ENCODE assay signal across 1 cellular context in genomic region chr12:24854908-24855307, GRCh38.
TF ChIP-seq lines count a peak whose summit lies in the region.

No MANE protein-coding gene starts in this region.

TF ChIP-seq in IMR-90, 13 proteins besides CTCF, POLR2A, EP300 and RAD21:
- TF ChIP-seq, protein P1, sequence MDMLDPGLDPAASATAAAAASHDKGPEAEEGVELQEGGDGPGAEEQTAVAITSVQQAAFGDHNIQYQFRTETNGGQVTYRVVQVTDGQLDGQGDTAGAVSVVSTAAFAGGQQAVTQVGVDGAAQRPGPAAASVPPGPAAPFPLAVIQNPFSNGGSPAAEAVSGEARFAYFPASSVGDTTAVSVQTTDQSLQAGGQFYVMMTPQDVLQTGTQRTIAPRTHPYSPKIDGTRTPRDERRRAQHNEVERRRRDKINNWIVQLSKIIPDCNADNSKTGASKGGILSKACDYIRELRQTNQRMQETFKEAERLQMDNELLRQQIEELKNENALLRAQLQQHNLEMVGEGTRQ (IDR thresholded peaks at IDR 0.05; ENCODE audit: low read depth, low read length), result no peak
- TF ChIP-seq CEBPB (IDR thresholded peaks at IDR 0.05; ENCODE audit: low read depth, low read length), result no peak
- TF ChIP-seq RFX5 (IDR thresholded peaks at IDR 0.05; ENCODE audit: low read depth, low read length), result no peak
- no peak for TF ChIP-seq MAZ (IDR thresholded peaks at IDR 0.05; ENCODE audit: borderline replicate concordance, low read depth, low read length)
- no peak for TF ChIP-seq NFE2L2 (IDR thresholded peaks at IDR 0.05; ENCODE audit: low read depth, low read length)
- TF ChIP-seq BHLHE40 (IDR thresholded peaks at IDR 0.05; ENCODE audit: low read depth, low read length), result no peak
- TF ChIP-seq CHD1 (IDR thresholded peaks at IDR 0.05; ENCODE audit: low read depth, low read length), result no peak
- no peak for TF ChIP-seq SMC3 (IDR thresholded peaks at IDR 0.05; ENCODE audit: low read depth, low read length)
- no peak for TF ChIP-seq FOS (IDR thresholded peaks at IDR 0.05; ENCODE audit: low read depth, low read length)
